22 cellular contexts compared by ENCODE assay signal in genomic region chr10:94308866-94309265, GRCh38.
"Had no signal": no experiment of that assay in that cellular context is flagged by ENCODE, and none has a peak within 500 bp of the region (broad histone marks: within the 10 kb centered on the region; RNA-seq: fewer than 3 reads in every experiment).

No MANE protein-coding gene starts in this region.

- H3K9me3 ChIP-seq: left ventricle myocardium inferior, sigmoid colon, spleen, testis, uterus had no signal

- H3K4me1 ChIP-seq: left ventricle myocardium inferior, parathyroid adenoma, sigmoid colon, spleen, testis, uterus had no signal

- H3K9ac ChIP-seq: parathyroid adenoma had no signal

- H3K4me3 ChIP-seq: left ventricle myocardium inferior, sigmoid colon, spleen, testis, uterus had no signal

- H3K27ac ChIP-seq: left ventricle myocardium inferior, parathyroid adenoma, sigmoid colon, spleen, testis, uterus, VCaP had no signal

- H3K27me3 ChIP-seq: sigmoid colon, testis, uterus had no signal

- H2AFZ ChIP-seq: parathyroid adenoma had no signal

- H3K36me3 ChIP-seq: uterus had no signal

- FAIRE-seq: bronchial epithelial cell had no signal

- DNase-seq: activated CD4-positive, alpha-beta T cell treated with anti-CD3 and anti-CD28 coated beads, Interleukin-2, amount 10 ng/mL, durations not matched to agents 7 days and 5 days; activated CD8-positive, alpha-beta memory T cell treated with anti-CD3 and anti-CD28 coated beads, Interleukin-2, amount 10 ng/mL, durations not matched to agents 7 days and 5 days; activated CD8-positive, alpha-beta T cell treated with anti-CD3 and anti-CD28 coated beads for 36 hours; activated gamma-delta T cell treated with Interleukin-2 at 50 U/mL for 16 hours; aorta; effector CD8-positive, alpha-beta T cell; foreskin melanocyte; kidney glomerular epithelial cell; left ventricle myocardium inferior; mammary epithelial cell; midbrain; sigmoid colon; spleen; stimulated activated CD4-positive, alpha-beta T cell treated with anti-CD3 and anti-CD28 coated beads, Interleukin-4, amount 100 ng/mL, for 1 hour; stimulated activated naive CD4-positive, alpha-beta T cell; T-cell; testis; trophoblast cell; uterus had no signal
